In genomic region chr14:92847220-92848148, GRCh38 we compare ENCODE assay signal across 13 cellular contexts. TPM values are rescaled to one million over a fixed set of nuclear protein-coding genes. Genes with fewer than 3 reads are reported as not detected.
DNase-seq lines count a peak whose midpoint lies in the region; ATAC-seq and TF ChIP-seq lines count a peak whose summit lies in the region.
"Had no signal": no experiment of that assay in that cellular context is flagged by ENCODE, and none has a peak within 500 bp of the region (broad histone marks: within the 10 kb centered on the region; RNA-seq: fewer than 3 reads in every experiment).

No MANE protein-coding gene starts in this region.

- no peak for TF ChIP-seq CTCF in smooth muscle cell (IDR thresholded peaks at IDR 0.05; ENCODE audit: borderline replicate concordance, insufficient read depth, poor library complexity, severe bottlenecking)

- H3K4me1 Mint-ChIP-seq in activated T-cell treated with anti-CD3 and anti-CD28 coated beads, Interleukin-2, amount 50 U/mL, for 24 hours (ENCODE audit: low read depth), result peaks cover 61% of the 10 kb centered on the region
- H3K4me1 Mint-ChIP-seq in activated T-cell treated with anti-CD3 and anti-CD28 coated beads, Interleukin-2, amount 50 U/mL, for 4 hours (ENCODE audit: low read depth), result peaks cover 55% of the 10 kb centered on the region
- H3K4me1 Mint-ChIP-seq in activated T-helper 17 cell treated with anti-CD3 and anti-CD28 coated beads, Interleukin-2, amount 50 U/mL, for 72 hours, result peaks cover 37% of the 10 kb centered on the region

- H3K9ac ChIP-seq in smooth muscle cell (ENCODE audit: low read depth), result no peak overlapping the region

- no peaks in the 10 kb centered on the region for H3K4me1 ChIP-seq in smooth muscle cell (ENCODE audit: low read depth)

- peak overlapping the region; percentile 71 for H3K27ac Mint-ChIP-seq in activated T-cell treated with anti-CD3 and anti-CD28 coated beads, Interleukin-2, amount 50 U/mL, for 24 hours
- H3K27ac Mint-ChIP-seq in activated T-helper 17 cell treated with anti-CD3 and anti-CD28 coated beads, Interleukin-2, amount 50 U/mL, for 72 hours, result peak overlapping the region; percentile 93

- H3K36me3 Mint-ChIP-seq in activated T-cell treated with anti-CD3 and anti-CD28 coated beads, Interleukin-2, amount 50 U/mL, for 24 hours (ENCODE audit: low read depth), result peaks cover 10% of the 10 kb centered on the region
- peaks cover 11% of the 10 kb centered on the region for H3K36me3 Mint-ChIP-seq in activated T-cell treated with anti-CD3 and anti-CD28 coated beads, Interleukin-2, amount 50 U/mL, for 4 hours (ENCODE audit: insufficient read depth)
- H3K36me3 Mint-ChIP-seq in activated T-helper 17 cell treated with anti-CD3 and anti-CD28 coated beads, Interleukin-2, amount 50 U/mL, for 72 hours (ENCODE audit: low read depth), result peaks cover 5% of the 10 kb centered on the region

- H3K4me3 ChIP-seq in smooth muscle cell, result no peak overlapping the region

- no peaks in the 10 kb centered on the region for H3F3A ChIP-seq in smooth muscle cell (ENCODE audit: low read depth)

- H2AFZ ChIP-seq in smooth muscle cell (ENCODE audit: low read depth), result no peak overlapping the region

- no peak for DNase-seq in activated T-cell treated with anti-CD3 and anti-CD28 coated beads, Interleukin-2, amount 50 U/mL, for 24 hours
- no peak for DNase-seq in activated T-cell treated with anti-CD3 and anti-CD28 coated beads, Interleukin-2, amount 50 U/mL, for 4 hours
- peak; percentile 35 for DNase-seq in NCI-H1436 treated with DMSO at 0.1 percent for 48 hours (lab: John Stamatoyannopoulos, UW)
- DNase-seq in stimulated activated CD8-positive, alpha-beta memory T cell treated with anti-CD3 and anti-CD28 coated beads, Interleukin-4, amount 100 ng/mL, for 48 hours, result peak; percentile 26
- DNase-seq in smooth muscle cell (lab: John Stamatoyannopoulos, UW; ENCODE audit: unreplicated experiment), result no peak
- no peak for DNase-seq in amniotic stem cell (lab: John Stamatoyannopoulos, UW)
- DNase-seq: activated CD4-positive, alpha-beta T cell treated with anti-CD3 and anti-CD28 coated beads for 1 hour; left cardiac atrium; NCI-H1105 treated with DMSO at 0.1 percent for 48 hours; right cardiac atrium; SW 1271 had no signal

- WGBS in smooth muscle cell (ENCODE audit: low lambda C conversion rate), result 57% methylated on average over 8 of the region's 8 CpGs

- peaks cover 8% of the 10 kb centered on the region for H3K9me3 Mint-ChIP-seq in activated T-cell treated with anti-CD3 and anti-CD28 coated beads, Interleukin-2, amount 50 U/mL, for 24 hours
- H3K9me3 Mint-ChIP-seq in activated T-cell treated with anti-CD3 and anti-CD28 coated beads, Interleukin-2, amount 50 U/mL, for 4 hours, result peaks cover 11% of the 10 kb centered on the region
- peaks cover 4% of the 10 kb centered on the region for H3K9me3 Mint-ChIP-seq in activated T-helper 17 cell treated with anti-CD3 and anti-CD28 coated beads, Interleukin-2, amount 50 U/mL, for 72 hours

- no peaks in the 10 kb centered on the region for H3K27me3 ChIP-seq in smooth muscle cell (ENCODE audit: low read depth)

- ATAC-seq in activated T-cell treated with anti-CD3 and anti-CD28 coated beads, Interleukin-2, amount 50 U/mL, for 4 hours, result no peak
- ATAC-seq in activated T-helper 17 cell treated with anti-CD3 and anti-CD28 coated beads, Interleukin-2, amount 50 U/mL, for 72 hours (replicated peaks), result no peak
- ATAC-seq in GM18907 (IDR thresholded peaks at IDR 0.05; ENCODE audit: unreplicated experiment), result no peak

- H3K4me3 Mint-ChIP-seq in activated T-cell treated with anti-CD3 and anti-CD28 coated beads, Interleukin-2, amount 50 U/mL, for 24 hours, result no peak overlapping the region
- no peak overlapping the region for H3K4me3 Mint-ChIP-seq in activated T-cell treated with anti-CD3 and anti-CD28 coated beads, Interleukin-2, amount 50 U/mL, for 4 hours
- peak overlapping the region; percentile 70 for H3K4me3 Mint-ChIP-seq in activated T-helper 17 cell treated with anti-CD3 and anti-CD28 coated beads, Interleukin-2, amount 50 U/mL, for 72 hours

- no peaks in the 10 kb centered on the region for H3K27me3 Mint-ChIP-seq in activated T-cell treated with anti-CD3 and anti-CD28 coated beads, Interleukin-2, amount 50 U/mL, for 24 hours
- no peaks in the 10 kb centered on the region for H3K27me3 Mint-ChIP-seq in activated T-cell treated with anti-CD3 and anti-CD28 coated beads, Interleukin-2, amount 50 U/mL, for 4 hours (ENCODE audit: low read depth)
- H3K27me3 Mint-ChIP-seq in activated T-helper 17 cell treated with anti-CD3 and anti-CD28 coated beads, Interleukin-2, amount 50 U/mL, for 72 hours, result no peaks in the 10 kb centered on the region

- H3K36me3 ChIP-seq in smooth muscle cell (ENCODE audit: low read depth), result no peaks in the 10 kb centered on the region

- H3K27ac ChIP-seq in smooth muscle cell (ENCODE audit: low read depth), result no peak overlapping the region

- H4K20me1 ChIP-seq in smooth muscle cell (ENCODE audit: low read depth), result no peaks in the 10 kb centered on the region

- H3K9me3 ChIP-seq in smooth muscle cell (replicated peaks; ENCODE audit: low read depth), result no peaks in the 10 kb centered on the region

- H3K4me2 ChIP-seq in smooth muscle cell, result no peak overlapping the region

- H3K79me2 ChIP-seq in smooth muscle cell (ENCODE audit: low read depth), result no peaks in the 10 kb centered on the region

RNA-seq across cellular contexts. Expression of gene GOLGA5, which starts 53.4 kb away (rescaled TPM):
- total RNA-seq in activated T-cell treated with anti-CD3 and anti-CD28 coated beads, Interleukin-2, amount 50 U/mL, for 4 hours, result 10 to 100 TPM; 12.8 to 16.5 (median 16.4) TPM
- 10 to 100 TPM; 18.8 to 19.5 TPM for total RNA-seq in activated T-helper 17 cell treated with anti-CD3 and anti-CD28 coated beads, Interleukin-2, amount 50 U/mL, for 72 hours
- total RNA-seq in smooth muscle cell, result 70.3 and 76.7 TPM in 2 replicates
- polyA plus RNA-seq in smooth muscle cell, result 50.6 and 67.0 TPM in 2 replicates

Comparison
In these comparisons a context has a peak if more than half of its experiments do, and no peak if none do; other contexts are left out.
1. DNase-seq: peak in NCI-H1436 treated with DMSO at 0.1 percent for 48 hours (single experiment) and stimulated activated CD8-positive, alpha-beta memory T cell treated with anti-CD3 and anti-CD28 coated beads, Interleukin-4, amount 100 ng/mL, for 48 hours (single experiment); none in activated T-cell treated with anti-CD3 and anti-CD28 coated beads, Interleukin-2, amount 50 U/mL, for 24 hours (single experiment), activated T-cell treated with anti-CD3 and anti-CD28 coated beads, Interleukin-2, amount 50 U/mL, for 4 hours (single experiment), smooth muscle cell (single experiment) and amniotic stem cell (single experiment).